ENCODE assay signal across 9 cellular contexts in the genomic region with DNA sequence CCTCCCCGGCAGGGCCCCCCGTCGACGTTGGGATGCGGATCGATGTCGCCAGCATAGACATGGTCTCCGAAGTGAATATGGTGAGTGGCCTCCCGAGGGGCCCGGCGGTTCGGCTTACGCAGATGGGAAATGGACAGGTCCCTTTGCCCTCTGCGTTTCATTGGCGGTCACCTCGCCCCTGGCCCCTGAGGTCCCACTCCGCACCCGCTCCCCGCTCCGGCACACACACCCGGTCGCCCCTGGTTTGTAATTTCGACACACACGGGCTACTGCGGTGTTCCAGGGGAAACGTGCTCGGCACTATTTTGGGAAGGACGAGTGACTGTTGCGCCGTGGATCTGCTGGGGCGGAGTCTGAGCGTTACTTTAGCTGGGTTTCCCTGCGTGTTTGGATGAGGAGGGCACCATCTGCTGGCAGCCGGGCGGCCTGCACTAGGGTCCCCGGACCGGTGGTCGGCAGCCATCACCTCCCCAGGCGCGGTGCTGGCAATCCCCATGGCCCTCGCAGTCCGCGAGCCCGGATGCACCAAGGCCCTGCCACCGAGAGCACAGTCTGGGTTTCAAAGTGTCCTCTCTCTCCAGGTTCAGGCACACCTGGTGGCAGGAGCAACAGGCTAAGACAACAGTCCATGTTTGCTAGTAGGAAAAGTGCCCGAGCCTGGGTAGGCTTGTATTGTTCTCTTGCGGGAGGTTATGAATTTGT. TPM values are rescaled to one million over a fixed set of nuclear protein-coding genes. Genes with fewer than 3 reads are reported as not detected.
DNase-seq lines count a peak whose midpoint lies in the region; ATAC-seq and TF ChIP-seq lines count a peak whose summit lies in the region.
"Had no signal": no experiment of that assay in that cellular context is flagged by ENCODE, and none has a peak within 500 bp of the region (broad histone marks: within the 10 kb centered on the region; RNA-seq: fewer than 3 reads in every experiment).

No MANE protein-coding gene starts in this region.

- POLR2A ChIA-PET in activated CD8-positive, alpha-beta T cell treated with anti-CD3 and anti-CD28 coated beads, Interleukin-2, amount 10 ng/mL, durations not matched to agents 7 days and 5 days (lab: Charles Lee): no interaction called here

- peak overlapping the region; percentile 63 for H3K4me3 Mint-ChIP-seq in activated CD8-positive, alpha-beta T cell treated with anti-CD3 and anti-CD28 coated beads, Interleukin-2, amount 10 ng/mL, durations not matched to agents 7 days and 5 days

- peaks cover 16% of the 10 kb centered on the region for H3K4me1 Mint-ChIP-seq in activated CD8-positive, alpha-beta T cell treated with anti-CD3 and anti-CD28 coated beads, Interleukin-2, amount 10 ng/mL, durations not matched to agents 7 days and 5 days (ENCODE audit: low read depth)

- H3K36me3 Mint-ChIP-seq in activated CD8-positive, alpha-beta T cell treated with anti-CD3 and anti-CD28 coated beads, Interleukin-2, amount 10 ng/mL, durations not matched to agents 7 days and 5 days (ENCODE audit: low read depth): no peaks in the 10 kb centered on the region

- peaks cover 32% of the 10 kb centered on the region for H3K27me3 Mint-ChIP-seq in activated CD8-positive, alpha-beta T cell treated with anti-CD3 and anti-CD28 coated beads, Interleukin-2, amount 10 ng/mL, durations not matched to agents 7 days and 5 days (ENCODE audit: low read depth)

- peak; percentile 64 for ATAC-seq in GM18499 (IDR thresholded peaks at IDR 0.05; ENCODE audit: insufficient read depth, unreplicated experiment)
- peak; percentile 83 for ATAC-seq in HG02884 (IDR thresholded peaks at IDR 0.05; ENCODE audit: unreplicated experiment)
- peak; percentile 94 for ATAC-seq in activated CD8-positive, alpha-beta T cell treated with anti-CD3 and anti-CD28 coated beads, Interleukin-2, amount 10 ng/mL, durations not matched to agents 7 days and 5 days
- ATAC-seq: HCT116 had no signal

- no peak overlapping the region for H3K27ac Mint-ChIP-seq in activated CD8-positive, alpha-beta T cell treated with anti-CD3 and anti-CD28 coated beads, Interleukin-2, amount 10 ng/mL, durations not matched to agents 7 days and 5 days

- no peak for TF ChIP-seq POLR2A in erythroblast (IDR thresholded peaks at IDR 0.05; ENCODE audit: low read length)

- no peaks in the 10 kb centered on the region for H3K9me3 Mint-ChIP-seq in activated CD8-positive, alpha-beta T cell treated with anti-CD3 and anti-CD28 coated beads, Interleukin-2, amount 10 ng/mL, durations not matched to agents 7 days and 5 days (ENCODE audit: insufficient read depth)

- DNase-seq in A172 (ENCODE audit: low spot score) (peak; percentile 6), NCI-H1930 (lab: John Stamatoyannopoulos, UW) (peak; percentile 9 to 10), erythroblast (lab: John Stamatoyannopoulos, UW) (peak; percentile 27 to 45), middle frontal gyrus (ENCODE audit: extremely low spot score, low spot score) (peak; percentile 50), stromal cell of bone marrow (ENCODE audit: low read depth) (peak; percentile 24)
- DNase-seq in activated CD8-positive, alpha-beta T cell treated with anti-CD3 and anti-CD28 coated beads, Interleukin-2, amount 10 ng/mL, durations not matched to agents 7 days and 5 days: peak; percentile 69

- CTCF ChIA-PET in activated CD8-positive, alpha-beta T cell treated with anti-CD3 and anti-CD28 coated beads, Interleukin-2, amount 10 ng/mL, durations not matched to agents 7 days and 5 days (lab: Charles Lee): interaction anchor here (0.6 to 1.6 kb wide), 5 partner anchors 95 to 188 kb away, joined by 3 to 6 read pairs (median 3); no protein-coding TSS in a partner anchor

RNA-seq across cellular contexts. Expression of gene GABRB1, which starts 1.2 kb away (rescaled TPM):
- 1.00 and 1.7 TPM in 2 replicates for total RNA-seq in A172 (2014; rRNA removed; shearing (Covaris generic))
- total RNA-seq in activated CD8-positive, alpha-beta T cell treated with anti-CD3 and anti-CD28 coated beads, Interleukin-2, amount 10 ng/mL, durations not matched to agents 7 days and 5 days: not detected

RNA-seq across cellular contexts. Expression of gene GABRA4, which starts 39.2 kb away (rescaled TPM):
- total RNA-seq in A172 (2014; rRNA removed; shearing (Covaris generic)): 1.1 TPM in 1 of 2 replicates, not detected in the other
- not detected for total RNA-seq in activated CD8-positive, alpha-beta T cell treated with anti-CD3 and anti-CD28 coated beads, Interleukin-2, amount 10 ng/mL, durations not matched to agents 7 days and 5 days

Comparison
In these comparisons a context has a peak if more than half of its experiments do, and no peak if none do; other contexts are left out.
1. Peak in every context shown above with its lines: DNase-seq and ATAC-seq.
2. DNase-seq: peak in every context shown above with its lines; median percentile 69 in activated CD8-positive, alpha-beta T cell treated with anti-CD3 and anti-CD28 coated beads, Interleukin-2, amount 10 ng/mL, durations not matched to agents 7 days and 5 days; 50 in middle frontal gyrus; 36 in erythroblast; 24 in stromal cell of bone marrow; 10 in NCI-H1930; 6 in A172.